32 cellular contexts compared by ENCODE assay signal in genomic region chr16:20344630-20345029, GRCh38. TPM values are rescaled to one million over a fixed set of nuclear protein-coding genes. Genes with fewer than 3 reads are reported as not detected.
"Had no signal": no experiment of that assay in that cellular context is flagged by ENCODE, and none has a peak within 500 bp of the region (broad histone marks: within the 10 kb centered on the region; RNA-seq: fewer than 3 reads in every experiment).

No MANE protein-coding gene starts in this region.

- H3K4me1 ChIP-seq: foreskin keratinocyte, gastroesophageal sphincter, heart right ventricle had no signal

- H3K9me3 Mint-ChIP-seq: activated CD4-positive, alpha-beta memory T cell treated with anti-CD3 and anti-CD28 coated beads for 36 hours; activated CD4-positive, alpha-beta T cell treated with anti-CD3 and anti-CD28 coated beads, Interleukin-2, amount 10 ng/mL, durations not matched to agents 24 days and 14 days; activated T-cell treated with anti-CD3 and anti-CD28 coated beads, Interleukin-2, amount 50 U/mL, for 24 hours; activated T-cell treated with anti-CD3 and anti-CD28 coated beads, Interleukin-2, amount 50 U/mL, for 72 hours had no signal

- H3K4me3 ChIP-seq: body of pancreas, esophagus muscularis mucosa, gastroesophageal sphincter, heart right ventricle had no signal

- ATAC-seq: activated CD4-positive, alpha-beta T cell treated with anti-CD3 and anti-CD28 coated beads for 36 hours; activated CD8-positive, alpha-beta memory T cell treated with anti-CD3 and anti-CD28 coated beads, Interleukin-2, amount 10 ng/mL, durations not matched to agents 7 days and 5 days; activated CD8-positive, alpha-beta T cell treated with anti-CD3 and anti-CD28 coated beads, Interleukin-2, amount 10 ng/mL, durations not matched to agents 7 days and 5 days; activated T-cell treated with anti-CD3 and anti-CD28 coated beads, Interleukin-2, amount 50 U/mL, for 72 hours; body of pancreas; effector memory CD8-positive, alpha-beta T cell; foreskin keratinocyte; gastroesophageal sphincter; heart right ventricle had no signal

- H3K4me1 Mint-ChIP-seq: activated CD4-positive, alpha-beta T cell treated with anti-CD3 and anti-CD28 coated beads for 36 hours; activated CD4-positive, alpha-beta T cell treated with anti-CD3 and anti-CD28 coated beads, Interleukin-2, amount 10 ng/mL, durations not matched to agents 24 days and 14 days; activated CD8-positive, alpha-beta memory T cell treated with anti-CD3 and anti-CD28 coated beads, Interleukin-2, amount 10 ng/mL, durations not matched to agents 7 days and 5 days had no signal

- H3K27ac Mint-ChIP-seq: activated CD4-positive, alpha-beta memory T cell treated with anti-CD3 and anti-CD28 coated beads for 36 hours; activated CD4-positive, alpha-beta T cell treated with anti-CD3 and anti-CD28 coated beads for 36 hours; activated CD4-positive, alpha-beta T cell treated with anti-CD3 and anti-CD28 coated beads, Interleukin-2, amount 10 ng/mL, durations not matched to agents 24 days and 14 days; activated CD8-positive, alpha-beta memory T cell treated with anti-CD3 and anti-CD28 coated beads, Interleukin-2, amount 10 ng/mL, durations not matched to agents 7 days and 5 days; activated CD8-positive, alpha-beta T cell treated with anti-CD3 and anti-CD28 coated beads, Interleukin-2, amount 10 ng/mL, durations not matched to agents 7 days and 5 days; activated naive CD8-positive, alpha-beta T cell; activated T-cell treated with anti-CD3 and anti-CD28 coated beads, Interleukin-2, amount 50 U/mL, for 24 hours; activated T-cell treated with anti-CD3 and anti-CD28 coated beads, Interleukin-2, amount 50 U/mL, for 72 hours; effector memory CD8-positive, alpha-beta T cell had no signal

- H3K27ac ChIP-seq: body of pancreas, esophagus muscularis mucosa, foreskin keratinocyte, gastroesophageal sphincter, heart right ventricle had no signal

- H3K36me3 Mint-ChIP-seq: activated CD4-positive, alpha-beta memory T cell treated with anti-CD3 and anti-CD28 coated beads for 36 hours; activated CD8-positive, alpha-beta memory T cell treated with anti-CD3 and anti-CD28 coated beads, Interleukin-2, amount 10 ng/mL, durations not matched to agents 7 days and 5 days; activated naive CD8-positive, alpha-beta T cell had no signal

- H3K9me3 ChIP-seq: body of pancreas, esophagus muscularis mucosa, gastroesophageal sphincter, heart right ventricle had no signal

- H3K27me3 ChIP-seq: body of pancreas, foreskin keratinocyte had no signal

- DNase-seq: activated CD4-positive, alpha-beta memory T cell treated with anti-CD3 and anti-CD28 coated beads for 36 hours; activated CD4-positive, alpha-beta T cell treated with anti-CD3 and anti-CD28 coated beads for 36 hours; activated CD4-positive, alpha-beta T cell treated with anti-CD3 and anti-CD28 coated beads, Interleukin-2, amount 10 ng/mL, durations not matched to agents 24 days and 14 days; activated CD4-positive, CD25-positive, alpha-beta regulatory T cell; activated CD4-positive, CD25-positive, alpha-beta regulatory T cell treated with anti-CD3 and anti-CD28 coated beads, Interleukin-2, amount 50 U/mL, for 72 hours; activated CD8-positive, alpha-beta memory T cell treated with anti-CD3 and anti-CD28 coated beads, Interleukin-2, amount 10 ng/mL, durations not matched to agents 7 days and 5 days; activated CD8-positive, alpha-beta memory T cell treated with anti-CD3 and anti-CD28 coated beads, Interleukin-2, amount 50 U/mL, for 4 hours; activated CD8-positive, alpha-beta T cell treated with anti-CD3 and anti-CD28 coated beads, Interleukin-2, amount 10 ng/mL, durations not matched to agents 7 days and 5 days; activated gamma-delta T cell; activated naive CD4-positive, alpha-beta T cell treated with anti-CD3 and anti-CD28 coated beads, Interleukin-2, amount 50 U/mL, for 16 hours; activated naive CD4-positive, alpha-beta T cell treated with Interleukin-2 at 50 U/mL for 16 hours; activated T-cell treated with anti-CD3 and anti-CD28 coated beads, Interleukin-2, amount 50 U/mL, for 24 hours; activated T-cell treated with anti-CD3 and anti-CD28 coated beads, Interleukin-2, amount 50 U/mL, for 72 hours; amniotic stem cell; anterior cingulate cortex; body of pancreas; caudate nucleus; cortex of kidney; dermis blood vessel endothelial cell; effector CD4-positive, alpha-beta T cell; effector memory CD8-positive, alpha-beta T cell; erythroblast; foreskin keratinocyte; heart right ventricle; T-helper 2 cell had no signal

- H3K36me3 ChIP-seq: esophagus muscularis mucosa, gastroesophageal sphincter, heart right ventricle had no signal

- H3K4me3 Mint-ChIP-seq: activated CD4-positive, alpha-beta memory T cell treated with anti-CD3 and anti-CD28 coated beads for 36 hours; activated CD4-positive, alpha-beta T cell treated with anti-CD3 and anti-CD28 coated beads for 36 hours; activated CD4-positive, alpha-beta T cell treated with anti-CD3 and anti-CD28 coated beads, Interleukin-2, amount 10 ng/mL, durations not matched to agents 24 days and 14 days; activated CD8-positive, alpha-beta memory T cell treated with anti-CD3 and anti-CD28 coated beads, Interleukin-2, amount 10 ng/mL, durations not matched to agents 7 days and 5 days; activated CD8-positive, alpha-beta T cell treated with anti-CD3 and anti-CD28 coated beads, Interleukin-2, amount 10 ng/mL, durations not matched to agents 7 days and 5 days; activated naive CD8-positive, alpha-beta T cell; activated T-cell treated with anti-CD3 and anti-CD28 coated beads, Interleukin-2, amount 50 U/mL, for 24 hours; activated T-cell treated with anti-CD3 and anti-CD28 coated beads, Interleukin-2, amount 50 U/mL, for 72 hours; effector memory CD8-positive, alpha-beta T cell had no signal

- H3K27me3 Mint-ChIP-seq: activated CD4-positive, alpha-beta memory T cell treated with anti-CD3 and anti-CD28 coated beads for 36 hours; activated CD4-positive, alpha-beta T cell treated with anti-CD3 and anti-CD28 coated beads, Interleukin-2, amount 10 ng/mL, durations not matched to agents 24 days and 14 days; activated CD8-positive, alpha-beta memory T cell treated with anti-CD3 and anti-CD28 coated beads, Interleukin-2, amount 10 ng/mL, durations not matched to agents 7 days and 5 days; activated T-cell treated with anti-CD3 and anti-CD28 coated beads, Interleukin-2, amount 50 U/mL, for 24 hours; effector memory CD8-positive, alpha-beta T cell had no signal

RNA-seq across cellular contexts. Expression of gene UMOD, which starts 7.9 kb away (rescaled TPM):
- total RNA-seq: activated CD4-positive, alpha-beta memory T cell treated with anti-CD3 and anti-CD28 coated beads for 36 hours; activated CD4-positive, alpha-beta T cell treated with anti-CD3 and anti-CD28 coated beads for 36 hours; activated CD4-positive, alpha-beta T cell treated with anti-CD3 and anti-CD28 coated beads, Interleukin-2, amount 10 ng/mL, durations not matched to agents 24 days and 14 days; activated CD8-positive, alpha-beta memory T cell treated with anti-CD3 and anti-CD28 coated beads for 36 hours; activated CD8-positive, alpha-beta memory T cell treated with anti-CD3 and anti-CD28 coated beads, Interleukin-2, amount 10 ng/mL, durations not matched to agents 7 days and 5 days; activated CD8-positive, alpha-beta T cell treated with anti-CD3 and anti-CD28 coated beads, Interleukin-2, amount 10 ng/mL, durations not matched to agents 7 days and 5 days; activated T-cell treated with anti-CD3 and anti-CD28 coated beads, Interleukin-2, amount 50 U/mL, for 72 hours; chondrocyte; dermis blood vessel endothelial cell; esophagus muscularis mucosa; foreskin keratinocyte; gastroesophageal sphincter; glomerular endothelial cell; heart right ventricle; T-helper 1 cell treated with Interleukin-12 subunit alpha and Interleukin-12 subunit beta and Interleukin-4 antibody, amounts not matched to agents 30 ng/mL and 1 ng/mL, for 36 hours had no signal
- polyA plus RNA-seq: foreskin keratinocyte, heart right ventricle had no signal

RNA-seq across cellular contexts. Expression of gene GP2, which starts 17.3 kb away (rescaled TPM):
- total RNA-seq: activated CD4-positive, alpha-beta memory T cell treated with anti-CD3 and anti-CD28 coated beads for 36 hours; activated CD4-positive, alpha-beta T cell treated with anti-CD3 and anti-CD28 coated beads for 36 hours; activated CD4-positive, alpha-beta T cell treated with anti-CD3 and anti-CD28 coated beads, Interleukin-2, amount 10 ng/mL, durations not matched to agents 24 days and 14 days; activated CD8-positive, alpha-beta memory T cell treated with anti-CD3 and anti-CD28 coated beads for 36 hours; activated CD8-positive, alpha-beta memory T cell treated with anti-CD3 and anti-CD28 coated beads, Interleukin-2, amount 10 ng/mL, durations not matched to agents 7 days and 5 days; activated CD8-positive, alpha-beta T cell treated with anti-CD3 and anti-CD28 coated beads, Interleukin-2, amount 10 ng/mL, durations not matched to agents 7 days and 5 days; activated T-cell treated with anti-CD3 and anti-CD28 coated beads, Interleukin-2, amount 50 U/mL, for 72 hours; chondrocyte; dermis blood vessel endothelial cell; esophagus muscularis mucosa; foreskin keratinocyte; glomerular endothelial cell; T-helper 1 cell treated with Interleukin-12 subunit alpha and Interleukin-12 subunit beta and Interleukin-4 antibody, amounts not matched to agents 30 ng/mL and 1 ng/mL, for 36 hours had no signal
- polyA plus RNA-seq: foreskin keratinocyte had no signal

RNA-seq across cellular contexts. Expression of gene PDILT, which starts 59.9 kb away (rescaled TPM):
- total RNA-seq: activated CD4-positive, alpha-beta memory T cell treated with anti-CD3 and anti-CD28 coated beads for 36 hours; activated CD4-positive, alpha-beta T cell treated with anti-CD3 and anti-CD28 coated beads for 36 hours; activated CD4-positive, alpha-beta T cell treated with anti-CD3 and anti-CD28 coated beads, Interleukin-2, amount 10 ng/mL, durations not matched to agents 24 days and 14 days; activated CD8-positive, alpha-beta memory T cell treated with anti-CD3 and anti-CD28 coated beads for 36 hours; activated CD8-positive, alpha-beta memory T cell treated with anti-CD3 and anti-CD28 coated beads, Interleukin-2, amount 10 ng/mL, durations not matched to agents 7 days and 5 days; activated CD8-positive, alpha-beta T cell treated with anti-CD3 and anti-CD28 coated beads, Interleukin-2, amount 10 ng/mL, durations not matched to agents 7 days and 5 days; activated T-cell treated with anti-CD3 and anti-CD28 coated beads, Interleukin-2, amount 50 U/mL, for 72 hours; body of pancreas; chondrocyte; dermis blood vessel endothelial cell; esophagus muscularis mucosa; foreskin keratinocyte; gastroesophageal sphincter; glomerular endothelial cell; heart right ventricle; T-helper 1 cell treated with Interleukin-12 subunit alpha and Interleukin-12 subunit beta and Interleukin-4 antibody, amounts not matched to agents 30 ng/mL and 1 ng/mL, for 36 hours had no signal
- polyA plus RNA-seq: foreskin keratinocyte, heart right ventricle had no signal
